Comparison of ENCODE assay signal across 1 cellular context in genomic region chr2:99488999-99489757, GRCh38.
TF ChIP-seq lines count a peak whose summit lies in the region.

No MANE protein-coding gene starts in this region.

TF ChIP-seq in K562, 482 proteins besides CTCF, POLR2A, EP300 and RAD21 (continued from another document and continues in another):
- no peak for TF ChIP-seq RERE (CRISPR knock-in tag; IDR thresholded peaks at IDR 0.05; ENCODE audit: borderline replicate concordance)
- TF ChIP-seq COPS2 (conservative IDR thresholded peaks at IDR 0.05): no peak
- peak; percentile 76; the same call in 1 of the 2 replicates for TF ChIP-seq ZBTB1 (CRISPR knock-in tag; IDR thresholded peaks at IDR 0.05; ENCODE audit: borderline replicate concordance, low read depth)
- peak; percentile 39; the same call in 1 of the 2 replicates for TF ChIP-seq ETV5 (CRISPR knock-in tag; IDR thresholded peaks at IDR 0.05; ENCODE audit: low read depth)
- TF ChIP-seq, protein P1, sequence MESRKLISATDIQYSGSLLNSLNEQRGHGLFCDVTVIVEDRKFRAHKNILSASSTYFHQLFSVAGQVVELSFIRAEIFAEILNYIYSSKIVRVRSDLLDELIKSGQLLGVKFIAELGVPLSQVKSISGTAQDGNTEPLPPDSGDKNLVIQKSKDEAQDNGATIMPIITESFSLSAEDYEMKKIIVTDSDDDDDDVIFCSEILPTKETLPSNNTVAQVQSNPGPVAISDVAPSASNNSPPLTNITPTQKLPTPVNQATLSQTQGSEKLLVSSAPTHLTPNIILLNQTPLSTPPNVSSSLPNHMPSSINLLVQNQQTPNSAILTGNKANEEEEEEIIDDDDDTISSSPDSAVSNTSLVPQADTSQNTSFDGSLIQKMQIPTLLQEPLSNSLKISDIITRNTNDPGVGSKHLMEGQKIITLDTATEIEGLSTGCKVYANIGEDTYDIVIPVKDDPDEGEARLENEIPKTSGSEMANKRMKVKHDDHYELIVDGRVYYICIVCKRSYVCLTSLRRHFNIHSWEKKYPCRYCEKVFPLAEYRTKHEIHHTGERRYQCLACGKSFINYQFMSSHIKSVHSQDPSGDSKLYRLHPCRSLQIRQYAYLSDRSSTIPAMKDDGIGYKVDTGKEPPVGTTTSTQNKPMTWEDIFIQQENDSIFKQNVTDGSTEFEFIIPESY (CRISPR knock-in tag; IDR thresholded peaks at IDR 0.05): 0 out of 2 replicates have a peak, but pooled peaks have one; percentile 37
- TF ChIP-seq, protein P2, sequence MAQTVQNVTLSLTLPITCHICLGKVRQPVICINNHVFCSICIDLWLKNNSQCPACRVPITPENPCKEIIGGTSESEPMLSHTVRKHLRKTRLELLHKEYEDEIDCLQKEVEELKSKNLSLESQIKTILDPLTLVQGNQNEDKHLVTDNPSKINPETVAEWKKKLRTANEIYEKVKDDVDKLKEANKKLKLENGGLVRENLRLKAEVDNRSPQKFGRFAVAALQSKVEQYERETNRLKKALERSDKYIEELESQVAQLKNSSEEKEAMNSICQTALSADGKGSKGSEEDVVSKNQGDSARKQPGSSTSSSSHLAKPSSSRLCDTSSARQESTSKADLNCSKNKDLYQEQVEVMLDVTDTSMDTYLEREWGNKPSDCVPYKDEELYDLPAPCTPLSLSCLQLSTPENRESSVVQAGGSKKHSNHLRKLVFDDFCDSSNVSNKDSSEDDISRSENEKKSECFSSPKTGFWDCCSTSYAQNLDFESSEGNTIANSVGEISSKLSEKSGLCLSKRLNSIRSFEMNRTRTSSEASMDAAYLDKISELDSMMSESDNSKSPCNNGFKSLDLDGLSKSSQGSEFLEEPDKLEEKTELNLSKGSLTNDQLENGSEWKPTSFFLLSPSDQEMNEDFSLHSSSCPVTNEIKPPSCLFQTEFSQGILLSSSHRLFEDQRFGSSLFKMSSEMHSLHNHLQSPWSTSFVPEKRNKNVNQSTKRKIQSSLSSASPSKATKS (CRISPR knock-in tag; IDR thresholded peaks at IDR 0.05): no peak
- TF ChIP-seq ZFP30 (CRISPR knock-in tag; IDR thresholded peaks at IDR 0.05; ENCODE audit: borderline replicate concordance): no peak
- TF ChIP-seq PRMT5 (CRISPR knock-in tag; IDR thresholded peaks at IDR 0.05): no peak
- TF ChIP-seq TOE1 (IDR thresholded peaks at IDR 0.05; ENCODE audit: borderline replicate concordance): no peak
- peak; percentile 58; the same call in 1 of the 2 replicates for TF ChIP-seq TOE1 (CRISPR knock-in tag; IDR thresholded peaks at IDR 0.05; ENCODE audit: borderline replicate concordance, low read depth)
- TF ChIP-seq ZNF79 (CRISPR knock-in tag; IDR thresholded peaks at IDR 0.05; ENCODE audit: low read depth): no peak
- TF ChIP-seq, protein P3, sequence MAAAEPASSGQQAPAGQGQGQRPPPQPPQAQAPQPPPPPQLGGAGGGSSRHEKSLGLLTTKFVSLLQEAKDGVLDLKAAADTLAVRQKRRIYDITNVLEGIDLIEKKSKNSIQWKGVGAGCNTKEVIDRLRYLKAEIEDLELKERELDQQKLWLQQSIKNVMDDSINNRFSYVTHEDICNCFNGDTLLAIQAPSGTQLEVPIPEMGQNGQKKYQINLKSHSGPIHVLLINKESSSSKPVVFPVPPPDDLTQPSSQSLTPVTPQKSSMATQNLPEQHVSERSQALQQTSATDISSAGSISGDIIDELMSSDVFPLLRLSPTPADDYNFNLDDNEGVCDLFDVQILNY (CRISPR knock-in tag; IDR thresholded peaks at IDR 0.05): 0 out of 2 replicates have a peak, but pooled peaks have one; percentile 43
- 0 out of 2 replicates have a peak, but pooled peaks have one; percentile 12 for TF ChIP-seq GTF2E2 (tag; IDR thresholded peaks at IDR 0.05)
- TF ChIP-seq, protein P4, sequence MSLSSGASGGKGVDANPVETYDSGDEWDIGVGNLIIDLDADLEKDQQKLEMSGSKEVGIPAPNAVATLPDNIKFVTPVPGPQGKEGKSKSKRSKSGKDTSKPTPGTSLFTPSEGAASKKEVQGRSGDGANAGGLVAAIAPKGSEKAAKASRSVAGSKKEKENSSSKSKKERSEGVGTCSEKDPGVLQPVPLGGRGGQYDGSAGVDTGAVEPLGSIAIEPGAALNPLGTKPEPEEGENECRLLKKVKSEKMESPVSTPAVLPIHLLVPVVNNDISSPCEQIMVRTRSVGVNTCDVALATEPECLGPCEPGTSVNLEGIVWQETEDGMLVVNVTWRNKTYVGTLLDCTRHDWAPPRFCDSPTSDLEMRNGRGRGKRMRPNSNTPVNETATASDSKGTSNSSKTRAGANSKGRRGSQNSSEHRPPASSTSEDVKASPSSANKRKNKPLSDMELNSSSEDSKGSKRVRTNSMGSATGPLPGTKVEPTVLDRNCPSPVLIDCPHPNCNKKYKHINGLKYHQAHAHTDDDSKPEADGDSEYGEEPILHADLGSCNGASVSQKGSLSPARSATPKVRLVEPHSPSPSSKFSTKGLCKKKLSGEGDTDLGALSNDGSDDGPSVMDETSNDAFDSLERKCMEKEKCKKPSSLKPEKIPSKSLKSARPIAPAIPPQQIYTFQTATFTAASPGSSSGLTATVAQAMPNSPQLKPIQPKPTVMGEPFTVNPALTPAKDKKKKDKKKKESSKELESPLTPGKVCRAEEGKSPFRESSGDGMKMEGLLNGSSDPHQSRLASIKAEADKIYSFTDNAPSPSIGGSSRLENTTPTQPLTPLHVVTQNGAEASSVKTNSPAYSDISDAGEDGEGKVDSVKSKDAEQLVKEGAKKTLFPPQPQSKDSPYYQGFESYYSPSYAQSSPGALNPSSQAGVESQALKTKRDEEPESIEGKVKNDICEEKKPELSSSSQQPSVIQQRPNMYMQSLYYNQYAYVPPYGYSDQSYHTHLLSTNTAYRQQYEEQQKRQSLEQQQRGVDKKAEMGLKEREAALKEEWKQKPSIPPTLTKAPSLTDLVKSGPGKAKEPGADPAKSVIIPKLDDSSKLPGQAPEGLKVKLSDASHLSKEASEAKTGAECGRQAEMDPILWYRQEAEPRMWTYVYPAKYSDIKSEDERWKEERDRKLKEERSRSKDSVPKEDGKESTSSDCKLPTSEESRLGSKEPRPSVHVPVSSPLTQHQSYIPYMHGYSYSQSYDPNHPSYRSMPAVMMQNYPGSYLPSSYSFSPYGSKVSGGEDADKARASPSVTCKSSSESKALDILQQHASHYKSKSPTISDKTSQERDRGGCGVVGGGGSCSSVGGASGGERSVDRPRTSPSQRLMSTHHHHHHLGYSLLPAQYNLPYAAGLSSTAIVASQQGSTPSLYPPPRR (CRISPR knock-in tag; IDR thresholded peaks at IDR 0.05; ENCODE audit: borderline replicate concordance): 0 out of 2 replicates have a peak, but pooled peaks have one; percentile 52
- no peak for TF ChIP-seq NFE2 (IDR thresholded peaks at IDR 0.05; ENCODE audit: low read depth)
- TF ChIP-seq FOXK1 (CRISPR knock-in tag; IDR thresholded peaks at IDR 0.05; ENCODE audit: borderline replicate concordance): peak; percentile 96
- 0 out of 4 replicates have a peak, but pooled peaks have one; percentile 15 to 57 for TF ChIP-seq SIN3A (IDR thresholded peaks at IDR 0.05; ENCODE audit: borderline replicate concordance in 2 of 2, control insufficient read depth in 1 of 2, low read depth in 2 of 2, low read length in 2 of 2)
- TF ChIP-seq TBL1XR1 (IDR thresholded peaks at IDR 0.05; ENCODE audit: low read length in 2 of 2): no peak
- TF ChIP-seq, protein P5, sequence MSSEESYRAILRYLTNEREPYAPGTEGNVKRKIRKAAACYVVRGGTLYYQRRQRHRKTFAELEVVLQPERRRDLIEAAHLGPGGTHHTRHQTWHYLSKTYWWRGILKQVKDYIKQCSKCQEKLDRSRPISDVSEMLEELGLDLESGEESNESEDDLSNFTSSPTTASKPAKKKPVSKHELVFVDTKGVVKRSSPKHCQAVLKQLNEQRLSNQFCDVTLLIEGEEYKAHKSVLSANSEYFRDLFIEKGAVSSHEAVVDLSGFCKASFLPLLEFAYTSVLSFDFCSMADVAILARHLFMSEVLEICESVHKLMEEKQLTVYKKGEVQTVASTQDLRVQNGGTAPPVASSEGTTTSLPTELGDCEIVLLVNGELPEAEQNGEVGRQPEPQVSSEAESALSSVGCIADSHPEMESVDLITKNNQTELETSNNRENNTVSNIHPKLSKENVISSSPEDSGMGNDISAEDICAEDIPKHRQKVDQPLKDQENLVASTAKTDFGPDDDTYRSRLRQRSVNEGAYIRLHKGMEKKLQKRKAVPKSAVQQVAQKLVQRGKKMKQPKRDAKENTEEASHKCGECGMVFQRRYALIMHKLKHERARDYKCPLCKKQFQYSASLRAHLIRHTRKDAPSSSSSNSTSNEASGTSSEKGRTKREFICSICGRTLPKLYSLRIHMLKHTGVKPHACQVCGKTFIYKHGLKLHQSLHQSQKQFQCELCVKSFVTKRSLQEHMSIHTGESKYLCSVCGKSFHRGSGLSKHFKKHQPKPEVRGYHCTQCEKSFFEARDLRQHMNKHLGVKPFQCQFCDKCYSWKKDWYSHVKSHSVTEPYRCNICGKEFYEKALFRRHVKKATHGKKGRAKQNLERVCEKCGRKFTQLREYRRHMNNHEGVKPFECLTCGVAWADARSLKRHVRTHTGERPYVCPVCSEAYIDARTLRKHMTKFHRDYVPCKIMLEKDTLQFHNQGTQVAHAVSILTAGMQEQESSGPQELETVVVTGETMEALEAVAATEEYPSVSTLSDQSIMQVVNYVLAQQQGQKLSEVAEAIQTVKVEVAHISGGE (CRISPR knock-in tag; IDR thresholded peaks at IDR 0.05): peak in 1 of 3 experiments; percentile 28; a peak in 1 of 6 replicates
- peak; percentile 53; the same call in 1 of the 2 replicates for TF ChIP-seq BCOR (IDR thresholded peaks at IDR 0.05)
- no peak for TF ChIP-seq ZNF507 (tag; conservative IDR thresholded peaks at IDR 0.05)
- 0 out of 2 replicates have a peak, but pooled peaks have one; percentile 37 for TF ChIP-seq SMARCA4 (IDR thresholded peaks at IDR 0.05)
- TF ChIP-seq RFX5 (IDR thresholded peaks at IDR 0.05; ENCODE audit: low read depth, low read length): no peak
- peak; percentile 29 to 66; a peak in 2 of 4 replicates for TF ChIP-seq MLLT1 (IDR thresholded peaks at IDR 0.05)
- peak; percentile 66 for TF ChIP-seq CXXC5 (CRISPR knock-in tag; IDR thresholded peaks at IDR 0.05)
- peak in 1 of 2 experiments; percentile 20; a peak in 1 of 4 replicates for TF ChIP-seq TEAD1 (CRISPR knock-in tag; IDR thresholded peaks at IDR 0.05)
- TF ChIP-seq SP1 (CRISPR knock-in tag; IDR thresholded peaks at IDR 0.05): peak; percentile 74
- peak in 1 of 2 experiments; percentile 52; a peak in 1 of 4 replicates for TF ChIP-seq MAZ (CRISPR knock-in tag; conservative IDR thresholded peaks at IDR 0.05 in 1 of 2, IDR thresholded peaks at IDR 0.05 in 1 of 2)
- no peak for TF ChIP-seq ARHGAP35 (IDR thresholded peaks at IDR 0.05; ENCODE audit: partially characterized antibody)
- peak; percentile 40; the same call in 1 of the 2 replicates for TF ChIP-seq NFRKB (IDR thresholded peaks at IDR 0.05; ENCODE audit: low read depth)
- no peak for TF ChIP-seq ZNF134 (CRISPR knock-in tag; conservative IDR thresholded peaks at IDR 0.05)
- TF ChIP-seq TAF1 (IDR thresholded peaks at IDR 0.05; ENCODE audit: control insufficient read depth, extremely low read depth, insufficient read depth, low read length, severe bottlenecking): peak; percentile 22
- no peak for TF ChIP-seq ID3 (CRISPR knock-in tag; IDR thresholded peaks at IDR 0.05)
- no peak for TF ChIP-seq ID3 (tag; IDR thresholded peaks at IDR 0.05)
- TF ChIP-seq NR2C2 (CRISPR knock-in tag; IDR thresholded peaks at IDR 0.05): peak; percentile 51; the same call in 1 of the 2 replicates
- no peak for TF ChIP-seq NR2C2 (tag; IDR thresholded peaks at IDR 0.05)
